11 cellular contexts compared by ENCODE assay signal in genomic region chr6:33686225-33686742, GRCh38.
"Had no signal": no experiment of that assay in that cellular context is flagged by ENCODE, and none has a peak within 500 bp of the region (broad histone marks: within the 10 kb centered on the region; RNA-seq: fewer than 3 reads in every experiment).

No MANE protein-coding gene starts in this region.

- H3K4me3 ChIP-seq: adrenal gland, transverse colon had no signal

- DNase-seq: activated CD4-positive, alpha-beta T cell treated with anti-CD3 and anti-CD28 coated beads for 36 hours; activated naive CD4-positive, alpha-beta T cell treated with anti-CD3 and anti-CD28 coated beads for 36 hours; adrenal gland; naive B cell; stimulated activated CD4-positive, alpha-beta T cell treated with anti-CD3 and anti-CD28 coated beads, Interleukin-2, amount 100 ng/mL, for 48 hours; stimulated activated naive CD4-positive, alpha-beta T cell treated with Interleukin-2 at 50 U/mL for 16 hours; T-cell; transverse colon had no signal

- ATAC-seq: activated CD4-positive, alpha-beta T cell treated with anti-CD3 and anti-CD28 coated beads for 36 hours; activated T-helper 17 cell treated with anti-CD3 and anti-CD28 coated beads, Interleukin-2, amount 50 U/mL, for 72 hours; esophagus mucosa; left lobe of liver; T-cell had no signal

- H3K9me3 Mint-ChIP-seq: activated naive CD4-positive, alpha-beta T cell treated with anti-CD3 and anti-CD28 coated beads for 36 hours; activated T-helper 17 cell treated with anti-CD3 and anti-CD28 coated beads, Interleukin-2, amount 50 U/mL, for 72 hours; naive B cell; T-cell had no signal

- H3K27ac Mint-ChIP-seq: activated CD4-positive, alpha-beta T cell treated with anti-CD3 and anti-CD28 coated beads for 36 hours; activated naive CD4-positive, alpha-beta T cell treated with anti-CD3 and anti-CD28 coated beads for 36 hours; activated T-helper 17 cell treated with anti-CD3 and anti-CD28 coated beads, Interleukin-2, amount 50 U/mL, for 72 hours had no signal

- H3K27me3 Mint-ChIP-seq: activated CD4-positive, alpha-beta T cell treated with anti-CD3 and anti-CD28 coated beads for 36 hours; activated T-helper 17 cell treated with anti-CD3 and anti-CD28 coated beads, Interleukin-2, amount 50 U/mL, for 72 hours; naive B cell; T-cell had no signal

- H3K9me3 ChIP-seq: adrenal gland, transverse colon had no signal

- H3K27ac ChIP-seq: adrenal gland, transverse colon had no signal

- H3K4me3 Mint-ChIP-seq: activated CD4-positive, alpha-beta T cell treated with anti-CD3 and anti-CD28 coated beads for 36 hours; activated naive CD4-positive, alpha-beta T cell treated with anti-CD3 and anti-CD28 coated beads for 36 hours; activated T-helper 17 cell treated with anti-CD3 and anti-CD28 coated beads, Interleukin-2, amount 50 U/mL, for 72 hours; T-cell had no signal

- H3K4me1 ChIP-seq: transverse colon had no signal
